Comparison of ENCODE assay signal across 34 cellular contexts in the genomic region with DNA sequence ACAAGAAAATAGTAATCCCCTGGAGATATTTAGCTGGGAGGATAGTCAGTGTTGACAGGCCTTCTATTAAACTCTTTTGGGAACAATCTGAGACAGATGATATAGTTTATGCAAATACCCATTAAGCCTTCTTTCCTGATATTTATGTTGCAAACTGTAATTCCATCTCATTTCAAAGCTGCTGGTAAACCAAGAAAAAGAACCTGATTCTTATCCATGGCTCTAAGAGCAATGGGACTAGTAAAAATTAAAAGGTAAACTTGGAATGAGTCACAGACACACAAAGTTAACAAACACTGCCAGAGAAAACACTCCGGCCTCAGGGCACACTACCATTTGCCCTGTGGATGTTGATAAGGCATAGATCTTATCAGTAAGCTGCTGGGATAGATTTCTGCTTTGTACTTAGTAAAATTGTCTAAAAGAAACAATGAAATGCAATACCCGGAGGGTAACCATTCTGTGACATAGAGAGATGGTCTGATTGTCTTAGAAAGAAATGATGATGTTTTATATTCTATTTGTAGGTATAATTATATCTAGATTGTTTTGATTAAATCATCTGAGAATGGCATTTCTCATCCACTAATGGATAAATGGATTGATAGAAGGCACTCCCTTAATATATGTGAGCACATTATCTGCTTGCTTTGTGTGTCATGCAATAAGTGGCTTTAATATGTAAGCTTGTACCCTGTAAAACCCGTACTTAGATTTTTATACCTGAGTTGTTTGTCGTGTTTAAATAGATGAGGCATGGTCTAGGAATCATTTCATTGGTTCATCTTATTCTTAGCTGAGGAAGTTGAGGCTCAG. TPM values are rescaled to one million over a fixed set of nuclear protein-coding genes. Genes with fewer than 3 reads are reported as not detected.
A peak's percentile ranks its signal among the peaks of the same experiment; 100 is the strongest.
DNase-seq lines count a peak whose midpoint lies in the region; ATAC-seq and TF ChIP-seq lines count a peak whose summit lies in the region.
"Had no signal": no experiment of that assay in that cellular context is flagged by ENCODE, and none has a peak within 500 bp of the region (broad histone marks: within the 10 kb centered on the region; RNA-seq: fewer than 3 reads in every experiment).

No MANE protein-coding gene starts in this region.

- no peak overlapping the region for H3K9ac ChIP-seq in mesendoderm (ENCODE audit: low read length)
- H3K9ac ChIP-seq: KMS-11 had no signal

- no peaks in the 10 kb centered on the region for H3K4me1 Mint-ChIP-seq in type B pancreatic cell (ENCODE audit: unreplicated experiment)
- H3K4me1 Mint-ChIP-seq: activated CD4-positive, alpha-beta T cell treated with anti-CD3 and anti-CD28 coated beads, Interleukin-2, amount 10 ng/mL, durations not matched to agents 7 days and 5 days; activated naive CD8-positive, alpha-beta T cell treated with anti-CD3 and anti-CD28 coated beads, Interleukin-2, amount 10 ng/mL, durations not matched to agents 7 days and 5 days; CD4-positive, alpha-beta memory T cell; stimulated activated memory B cell treated with anti-CD40 and anti-IgM and Interleukin-4, amounts not matched to agents 10 μg/mL and 1 μg/mL and 100 μg/mL, for 72 hours had no signal

- H3K4ac ChIP-seq in mesendoderm (ENCODE audit: low read depth, low read length): no peak overlapping the region

- no peak overlapping the region for H3K4me3 Mint-ChIP-seq in type B pancreatic cell
- H3K4me3 Mint-ChIP-seq: activated CD4-positive, alpha-beta T cell treated with anti-CD3 and anti-CD28 coated beads, Interleukin-2, amount 10 ng/mL, durations not matched to agents 7 days and 5 days; activated naive CD8-positive, alpha-beta T cell treated with anti-CD3 and anti-CD28 coated beads, Interleukin-2, amount 10 ng/mL, durations not matched to agents 7 days and 5 days; activated T-cell treated with anti-CD3 and anti-CD28 coated beads, Interleukin-2, amount 50 U/mL, for 24 hours; CD4-positive, alpha-beta memory T cell; effector memory CD8-positive, alpha-beta T cell; stimulated activated memory B cell treated with anti-CD40 and anti-IgM and Interleukin-4, amounts not matched to agents 10 μg/mL and 1 μg/mL and 100 μg/mL, for 72 hours had no signal

- H3K79me2 ChIP-seq in mesendoderm (ENCODE audit: control insufficient read depth, insufficient read depth, low read length): no peaks in the 10 kb centered on the region

- H4K8ac ChIP-seq in mesendoderm (ENCODE audit: low read depth, low read length): no peak overlapping the region

- DNase-seq in COLO668 (lab: John Stamatoyannopoulos, UW; ENCODE audit: unreplicated experiment) (peak; percentile 27), ELF-1 (ENCODE audit: low read depth, low spot score) (peak; percentile 9), NCI-H2196 (lab: John Stamatoyannopoulos, UW; ENCODE audit: unreplicated experiment) (peak; percentile 15), mesendoderm (peak; percentile 11), type B pancreatic cell (ENCODE audit: extremely low spot score, unreplicated experiment) (no peak), lower leg skin (ENCODE audit: low spot score in 2 of 2) (no peak)
- DNase-seq: activated CD4-positive, alpha-beta T cell treated with anti-CD3 and anti-CD28 coated beads, Interleukin-2, amount 10 ng/mL, durations not matched to agents 7 days and 5 days; activated gamma-delta T cell; activated naive CD8-positive, alpha-beta T cell treated with anti-CD3 and anti-CD28 coated beads, Interleukin-2, amount 10 ng/mL, durations not matched to agents 7 days and 5 days; activated T-cell treated with anti-CD3 and anti-CD28 coated beads, Interleukin-2, amount 50 U/mL, for 24 hours; CD4-positive, alpha-beta memory T cell; cortex of kidney; DMS53; effector memory CD8-positive, alpha-beta T cell; foreskin fibroblast; GDM1; heart left ventricle; mesenchymal stem cell; MV-4-11; NCI-H1436 treated with DMSO at 0.1 percent for 48 hours; NCI-H774; psoas muscle; Right ventricle myocardium superior; sigmoid colon; stimulated activated CD4-positive, alpha-beta T cell treated with anti-CD3 and anti-CD28 coated beads, Interleukin-4, amount 100 ng/mL, for 4 hours; substantia nigra; SW 1271; T-helper 9 cell; upper lobe of left lung had no signal

- no peak overlapping the region for H2BK5ac ChIP-seq in mesendoderm (ENCODE audit: low read length)

- H3K27ac Mint-ChIP-seq in type B pancreatic cell: no peak overlapping the region
- H3K27ac Mint-ChIP-seq: activated CD4-positive, alpha-beta T cell treated with anti-CD3 and anti-CD28 coated beads, Interleukin-2, amount 10 ng/mL, durations not matched to agents 7 days and 5 days; activated naive CD8-positive, alpha-beta T cell treated with anti-CD3 and anti-CD28 coated beads, Interleukin-2, amount 10 ng/mL, durations not matched to agents 7 days and 5 days; activated T-cell treated with anti-CD3 and anti-CD28 coated beads, Interleukin-2, amount 50 U/mL, for 24 hours; CD4-positive, alpha-beta memory T cell; effector memory CD8-positive, alpha-beta T cell; stimulated activated memory B cell treated with anti-CD40 and anti-IgM and Interleukin-4, amounts not matched to agents 10 μg/mL and 1 μg/mL and 100 μg/mL, for 72 hours had no signal

- H3K36me3 ChIP-seq in mesendoderm (ENCODE audit: control insufficient read depth, insufficient read depth, low read length): no peaks in the 10 kb centered on the region
- H3K36me3 ChIP-seq: HAP-1, heart left ventricle, sigmoid colon, upper lobe of left lung had no signal

- peaks cover 7% of the 10 kb centered on the region for H3K27me3 Mint-ChIP-seq in type B pancreatic cell

- no peak overlapping the region for H3K4me2 ChIP-seq in mesendoderm (ENCODE audit: low read length)
- H3K4me2 ChIP-seq: KMS-11 had no signal

- no peak overlapping the region for H4K5ac ChIP-seq in mesendoderm (ENCODE audit: low read length)

- no peak for ATAC-seq in esophagus mucosa
- ATAC-seq: effector memory CD8-positive, alpha-beta T cell; heart left ventricle; psoas muscle; stimulated activated memory B cell treated with anti-CD40 and anti-IgM and Interleukin-4, amounts not matched to agents 10 μg/mL and 1 μg/mL and 100 μg/mL, for 72 hours had no signal

- no peak for TF ChIP-seq CTCF in type B pancreatic cell (conservative IDR thresholded peaks at IDR 0.05)
- TF ChIP-seq CTCF in lower leg skin (IDR thresholded peaks at IDR 0.05): no peak

- no peaks in the 10 kb centered on the region for H3K36me3 Mint-ChIP-seq in type B pancreatic cell
- H3K36me3 Mint-ChIP-seq: stimulated activated memory B cell treated with anti-CD40 and anti-IgM and Interleukin-4, amounts not matched to agents 10 μg/mL and 1 μg/mL and 100 μg/mL, for 72 hours had no signal

- H3K9me3 Mint-ChIP-seq in type B pancreatic cell: no peaks in the 10 kb centered on the region

- no peak overlapping the region for H3K23ac ChIP-seq in mesendoderm (ENCODE audit: low read length)

- no peak overlapping the region for H3K56ac ChIP-seq in mesendoderm (ENCODE audit: low read length)

- no peaks in the 10 kb centered on the region for H3K27me3 ChIP-seq in mesendoderm (ENCODE audit: insufficient read depth, low read length, poor library complexity)
- H3K27me3 ChIP-seq: upper lobe of left lung had no signal

- H3K4me3 ChIP-seq in mesendoderm (ENCODE audit: low read length) (no peak overlapping the region), lower leg skin (ENCODE audit: low read depth, poor library complexity, severe bottlenecking) (no peak overlapping the region)
- H3K4me3 ChIP-seq: HAP-1, heart left ventricle, psoas muscle, sigmoid colon, upper lobe of left lung had no signal

- no peaks in the 10 kb centered on the region for H3K79me1 ChIP-seq in mesendoderm (ENCODE audit: low read length)

- H2BK15ac ChIP-seq in mesendoderm (replicated peaks; ENCODE audit: low read depth): no peak overlapping the region

- TF ChIP-seq POLR2A in lower leg skin (IDR thresholded peaks at IDR 0.05): no peak

- no peaks in the 10 kb centered on the region for H3K4me1 ChIP-seq in mesendoderm (ENCODE audit: control insufficient read depth, low read depth, low read length)
- H3K4me1 ChIP-seq: HAP-1, heart left ventricle, psoas muscle, sigmoid colon, upper lobe of left lung had no signal

- intact Hi-C loops in lower leg skin (cut with DNase I; ENCODE audit: low total_unique reads): no loop called here

- no peak overlapping the region for H2AK5ac ChIP-seq in mesendoderm (ENCODE audit: low read length)

- H3K18ac ChIP-seq in mesendoderm (ENCODE audit: low read length): no peak overlapping the region

- no peak overlapping the region for H2BK120ac ChIP-seq in mesendoderm (ENCODE audit: low read depth, low read length)

- WGBS in mesendoderm (ENCODE audit: extremely low coverage, insufficient coverage, low lambda C conversion rate): no CpG with 5 or more reads among the region's 4 CpGs
- 79 to 84% methylated on average over 4 of the region's 4 CpGs for WGBS in lower leg skin, 2 donors

- no peak overlapping the region for H3K27ac ChIP-seq in mesendoderm (ENCODE audit: low read depth, low read length)
- H3K27ac ChIP-seq: heart left ventricle, KMS-11, psoas muscle, sigmoid colon, upper lobe of left lung had no signal

RNA-seq across cellular contexts. Expression of gene GALR1, which starts 13.2 kb away (rescaled TPM):
- 0.01 TPM for polyA plus RNA-seq in mesendoderm (2013, experiment 1 of 2)
- polyA plus RNA-seq in mesendoderm (2013, experiment 2 of 2): under 0.01 TPM
- total RNA-seq in type B pancreatic cell (ENCODE audit: low replicate concordance) (0.07 and 0.14 TPM in 2 replicates), esophagus mucosa (not detected), lower leg skin (not detected)
- total RNA-seq: activated CD4-positive, alpha-beta T cell treated with anti-CD3 and anti-CD28 coated beads, Interleukin-2, amount 10 ng/mL, durations not matched to agents 7 days and 5 days; activated naive CD8-positive, alpha-beta T cell treated with anti-CD3 and anti-CD28 coated beads, Interleukin-2, amount 10 ng/mL, durations not matched to agents 7 days and 5 days; astrocyte; CD4-positive, alpha-beta memory T cell; upper lobe of left lung had no signal
- polyA plus RNA-seq: CD4-positive, alpha-beta memory T cell had no signal

Comparison
In these comparisons a context has a peak if more than half of its experiments do, and no peak if none do; other contexts are left out.
1. DNase-seq: peak in COLO668 (single experiment), ELF-1 (single experiment), NCI-H2196 (single experiment) and mesendoderm (single experiment); none in type B pancreatic cell (single experiment) and lower leg skin (0 of 2).